In genomic region chr1:99277066-99277465, GRCh38 we compare ENCODE assay signal across 30 cellular contexts. TPM values are rescaled to one million over a fixed set of nuclear protein-coding genes. Genes with fewer than 3 reads are reported as not detected.
"Had no signal": no experiment of that assay in that cellular context is flagged by ENCODE, and none has a peak within 500 bp of the region (broad histone marks: within the 10 kb centered on the region; RNA-seq: fewer than 3 reads in every experiment).

No MANE protein-coding gene starts in this region.

- DNase-seq: naive thymus-derived CD8-positive, alpha-beta T cell; nephron progenitor cell; nucleus accumbens; pancreas; psoas muscle; right cardiac atrium; spleen; stimulated activated CD4-positive, alpha-beta T cell treated with anti-CD3 and anti-CD28 coated beads, Interleukin-12 subunit alpha, Interleukin-12 subunit beta, amount 100 ng/mL, for 4 hours; stimulated activated CD4-positive, alpha-beta T cell treated with anti-CD3 and anti-CD28 coated beads, Interleukin-1b, Interleukin-23, amount 100 ng/mL, for 48 hours; stimulated activated CD4-positive, alpha-beta T cell treated with anti-CD3 and anti-CD28 coated beads, Interleukin-4, amount 100 ng/mL, for 1 hour; stimulated activated CD4-positive, alpha-beta T cell treated with anti-CD3 and anti-CD28 coated beads, Interleukin-4, amount 100 ng/mL, for 4 hours; stimulated activated CD8-positive, alpha-beta memory T cell treated with anti-CD3 and anti-CD28 coated beads, Interleukin-4, amount 100 ng/mL, for 48 hours; stimulated activated naive CD4-positive, alpha-beta T cell; stimulated activated naive CD8-positive, alpha-beta T cell treated with anti-CD3 and anti-CD28 coated beads, Interleukin-15, Interleukin-2, amounts not matched to agents 100 U/mL and 50 U/mL, for 24 hours; stomach; thyroid gland; trophoblast cell; upper lobe of left lung had no signal

- H3K9me3 Mint-ChIP-seq: nephron progenitor cell, neural crest cell had no signal

- H3K27ac ChIP-seq: neutrophil, pancreas, psoas muscle, skin epidermis, spleen, stomach, thoracic aorta, thyroid gland, tibial nerve, upper lobe of left lung, vagina had no signal

- H3K27me3 ChIP-seq: neutrophil, pancreas, spleen, stomach, thyroid gland, tibial nerve, upper lobe of left lung, vagina had no signal

- H3K36me3 ChIP-seq: neutrophil, pancreas, spleen, stomach, thoracic aorta, thyroid gland, tibial nerve, upper lobe of left lung, vagina had no signal

- H3K9me3 ChIP-seq: neutrophil, pancreas, psoas muscle, stomach, thoracic aorta, thyroid gland, tibial nerve, vagina had no signal

- ATAC-seq: naive thymus-derived CD8-positive, alpha-beta T cell; natural killer cell treated with Interleukin-12 subunit alpha and Interleukin-12 subunit beta and Interleukin-15 and Interleukin-18, amount 100 ng/mL, for 72 hours; pancreas; psoas muscle; right cardiac atrium; sciatic nerve; stimulated activated memory B cell treated with anti-CD40 and anti-IgM and Interleukin-4, amounts not matched to agents 10 μg/mL and 1 μg/mL and 100 μg/mL, for 72 hours; stimulated activated naive CD8-positive, alpha-beta T cell treated with anti-CD3 and anti-CD28 coated beads, Interleukin-15, Interleukin-2, amounts not matched to agents 100 U/mL and 50 U/mL, for 24 hours had no signal

- H3K4me3 ChIP-seq: pancreas, psoas muscle, skin epidermis, smooth muscle cell, spleen, stomach, thoracic aorta, thyroid gland, tibial nerve, upper lobe of left lung, vagina had no signal

- H3K27me3 Mint-ChIP-seq: natural killer cell treated with Interleukin-12 subunit alpha and Interleukin-12 subunit beta and Interleukin-15 and Interleukin-18, amount 100 ng/mL, for 72 hours; stimulated activated memory B cell treated with anti-CD40 and anti-IgM and Interleukin-4, amounts not matched to agents 10 μg/mL and 1 μg/mL and 100 μg/mL, for 72 hours had no signal

- FAIRE-seq: urothelium cell line had no signal

- H3K4me1 ChIP-seq: pancreas, psoas muscle, spleen, stomach, thyroid gland, tibial nerve, upper lobe of left lung, vagina had no signal

- H3K4me1 Mint-ChIP-seq: naive thymus-derived CD8-positive, alpha-beta T cell; nephron progenitor cell; neural crest cell; stimulated activated memory B cell treated with anti-CD40 and anti-IgM and Interleukin-4, amounts not matched to agents 10 μg/mL and 1 μg/mL and 100 μg/mL, for 72 hours had no signal

- H3K4me3 Mint-ChIP-seq: naive thymus-derived CD8-positive, alpha-beta T cell; natural killer cell treated with Interleukin-12 subunit alpha and Interleukin-12 subunit beta and Interleukin-15 and Interleukin-18, amount 100 ng/mL, for 72 hours; nephron progenitor cell; neural crest cell; stimulated activated memory B cell treated with anti-CD40 and anti-IgM and Interleukin-4, amounts not matched to agents 10 μg/mL and 1 μg/mL and 100 μg/mL, for 72 hours had no signal

- H3K27ac Mint-ChIP-seq: naive thymus-derived CD8-positive, alpha-beta T cell; natural killer cell treated with Interleukin-12 subunit alpha and Interleukin-12 subunit beta and Interleukin-15 and Interleukin-18, amount 100 ng/mL, for 72 hours; nephron progenitor cell; stimulated activated memory B cell treated with anti-CD40 and anti-IgM and Interleukin-4, amounts not matched to agents 10 μg/mL and 1 μg/mL and 100 μg/mL, for 72 hours had no signal

RNA-seq across cellular contexts. Expression of gene PLPPR4, which starts 12.8 kb away (rescaled TPM):
- total RNA-seq: naive thymus-derived CD8-positive, alpha-beta T cell; natural killer cell treated with Interleukin-12 subunit alpha and Interleukin-12 subunit beta and Interleukin-15 and Interleukin-18, amount 100 ng/mL, for 72 hours; renal cortical epithelial cell had no signal
- polyA plus RNA-seq: naive thymus-derived CD8-positive, alpha-beta T cell had no signal
